ENCODE assay signal across 8 cellular contexts in the genomic region with DNA sequence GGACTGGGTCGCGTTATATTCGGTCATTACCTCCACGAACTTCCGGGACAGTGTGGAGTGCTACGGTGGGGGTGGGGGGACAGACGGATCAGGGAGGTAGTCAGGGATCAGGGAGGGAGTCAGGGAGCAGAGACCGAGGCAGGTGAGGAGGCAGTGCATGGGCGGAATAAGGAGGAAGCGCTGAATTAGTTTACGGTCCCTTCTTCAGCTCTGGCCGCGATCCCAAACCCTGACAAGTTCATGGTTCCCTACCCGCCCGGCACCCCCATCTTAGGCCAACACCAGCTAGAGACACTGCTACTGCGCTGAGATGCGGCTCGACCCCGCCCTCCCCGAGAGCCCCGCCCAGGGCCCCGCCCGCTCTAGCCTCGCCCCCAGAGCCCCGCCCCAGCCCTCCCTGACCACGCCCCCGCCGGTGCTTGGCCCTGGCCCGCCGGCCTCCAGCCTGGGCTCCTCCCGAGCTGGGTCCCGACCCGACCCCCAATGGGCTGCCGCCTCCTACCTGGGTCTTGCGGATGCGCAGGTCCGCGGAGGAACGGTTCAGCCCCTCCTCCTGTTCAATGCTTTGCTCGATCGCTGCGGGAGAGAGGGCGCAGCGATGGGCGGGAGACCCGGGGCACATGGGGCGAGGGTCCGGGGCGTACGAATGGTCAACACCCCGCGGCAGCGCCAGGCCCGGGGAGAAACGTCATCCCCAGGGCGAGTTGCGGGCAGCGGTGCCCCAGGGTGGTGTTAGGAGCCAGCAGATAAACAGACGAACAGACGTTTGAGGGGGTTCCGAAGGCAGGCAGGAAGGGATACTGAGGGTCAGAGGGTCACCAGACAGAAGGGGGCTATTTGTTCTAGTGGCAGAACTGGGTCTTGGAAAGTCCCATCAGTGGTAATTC. TPM values are rescaled to one million over a fixed set of nuclear protein-coding genes. Genes with fewer than 3 reads are reported as not detected.
A peak's percentile ranks its signal among the peaks of the same experiment; 100 is the strongest.
DNase-seq lines count a peak whose midpoint lies in the region; ATAC-seq and TF ChIP-seq lines count a peak whose summit lies in the region.

No MANE protein-coding gene starts in this region.

- H3K27me3 ChIP-seq in BJ (ENCODE audit: control insufficient read depth, insufficient read depth, low read length) (no peaks in the 10 kb centered on the region), heart right ventricle (no peaks in the 10 kb centered on the region), aorta (ENCODE audit: control insufficient read depth in 1 of 2, insufficient read depth in 2 of 2, low read length in 1 of 2) (no peaks in the 10 kb centered on the region)

- H3K4me1 Mint-ChIP-seq in activated naive CD8-positive, alpha-beta T cell (ENCODE audit: low read depth) = peaks cover 10% of the 10 kb centered on the region

- no peaks in the 10 kb centered on the region for H3K36me3 Mint-ChIP-seq in activated naive CD8-positive, alpha-beta T cell

- CTCF ChIA-PET in BJ (lab: Yijun Ruan, JAX) = interaction anchor here (0.8 to 1.8 kb wide), 3 partner anchors 12 to 446 kb away, joined by 5 to 9 read pairs (median 6); partner anchors contain the start of genes HSD3B7 and ZNF843

- ATAC-seq in GM19395 (IDR thresholded peaks at IDR 0.05; ENCODE audit: unreplicated experiment) = peak; percentile 75
- ATAC-seq in heart right ventricle = peak; percentile 93 to 95 (median 94)
- ATAC-seq in aorta (ENCODE audit: low FRiP score) = peak; percentile 93

- H3K4me1 ChIP-seq in heart right ventricle (peaks cover 4 to 34% (median 16%) of the 10 kb centered on the region in 9 donors), aorta (ENCODE audit: control insufficient read depth in 1 of 2, insufficient read depth in 2 of 2, low read length in 2 of 2) (no peaks in the 10 kb centered on the region)

- no peaks in the 10 kb centered on the region for H3K9me3 Mint-ChIP-seq in activated naive CD8-positive, alpha-beta T cell (ENCODE audit: low read depth)

- no peaks in the 10 kb centered on the region for H3K27me3 Mint-ChIP-seq in activated naive CD8-positive, alpha-beta T cell

- H3K27ac ChIP-seq in heart right ventricle (peak overlapping the region in 9 of 10 donors; percentile 39 to 88 (median 55)), aorta (ENCODE audit: low read depth in 1 of 2, low read length in 2 of 2) (peak overlapping the region; percentile 30 to 69)

- DNase-seq in BJ (ENCODE audit: low read depth) = no peak
- peak; percentile 85 for DNase-seq in HPDE6-E6E7 (ENCODE audit: extremely low spot score)
- peak; percentile 44 for DNase-seq in SKM-1 (lab: John Stamatoyannopoulos, UW; ENCODE audit: unreplicated experiment)
- DNase-seq in heart right ventricle = peak; percentile 74 to 90
- DNase-seq in retina = peak; percentile 58
- DNase-seq in aorta = peak; percentile 89 to 96

- peak overlapping the region; percentile 34 for H3K27ac Mint-ChIP-seq in activated naive CD8-positive, alpha-beta T cell

- TF ChIP-seq CTCF in BJ (IDR thresholded peaks at IDR 0.05; ENCODE audit: insufficient read depth, low read depth, low read length) (no peak), heart right ventricle (IDR thresholded peaks at IDR 0.05) (no peak)

- no peaks in the 10 kb centered on the region for H3K9me3 ChIP-seq in heart right ventricle
- H3K9me3 ChIP-seq in aorta (ENCODE audit: control insufficient read depth, low read length) = no peaks in the 10 kb centered on the region

- H3K36me3 ChIP-seq in BJ (ENCODE audit: control insufficient read depth, insufficient read depth, low read length) (no peaks in the 10 kb centered on the region), heart right ventricle (no peaks in the 10 kb centered on the region), aorta (ENCODE audit: control insufficient read depth in 1 of 2, insufficient read depth in 2 of 2, low read length in 1 of 2) (no peaks in the 10 kb centered on the region)

- intact Hi-C loops in heart right ventricle (cut with DNase I) (loop anchor here in 3 of 10 donors (1.0 to 10.0 kb wide), 4 partner anchors 36 to 445 kb away; partner anchors contain the start of genes STX4 (in 1 of the 3), ZNF646 (in 1 of the 3), ZNF668 (in 1 of the 3) and ZNF843 (in 1 of the 3)), aorta (cut with DNase I) (loop anchor here in 1 of 2 donors (2.0 to 5.0 kb wide), 3 partner anchors 36 to 145 kb away; partner anchors contain the start of genes STX4, ZNF646 and ZNF668)

- H3K4me3 ChIP-seq in BJ (ENCODE audit: low read depth, low read length) = peak overlapping the region; percentile 47
- H3K4me3 ChIP-seq in heart right ventricle = peak overlapping the region; percentile 38 to 64 (median 60)
- peak overlapping the region; percentile 29 to 47 for H3K4me3 ChIP-seq in aorta (ENCODE audit: low read length in 2 of 2)

- WGBS in heart right ventricle, 2 donors = 4 to 5% methylated on average over 53 to 61 of the region's 61 CpGs
- WGBS in aorta, 2 donors = 3 to 5% methylated on average over 45 to 61 of the region's 61 CpGs

- H3K4me3 Mint-ChIP-seq in activated naive CD8-positive, alpha-beta T cell = peak overlapping the region; percentile 84

- POLR2A ChIA-PET in BJ (lab: Charles Lee) = no interaction called here

RNA-seq across cellular contexts. Expression of gene HSD3B7, which starts 12.2 kb away (rescaled TPM):
- polyA plus RNA-seq in BJ (2011; rRNA removed) = 15.4 and 25.0 TPM in 2 replicates
- polyA minus RNA-seq in BJ (2011; rRNA and poly(A)+ RNA removed) = 9.3 and 13.1 TPM in 2 replicates
- total RNA-seq in heart right ventricle = 10 to 100 TPM in 1 of 10 donors, 1 to 10 TPM in 9; 3.3 to 13.3 (median 5.3) TPM
- 10 to 100 TPM in 1 of 2 donors, 1 to 10 TPM in 1; 6.8 to 12.2 TPM for polyA plus RNA-seq in heart right ventricle
- total RNA-seq in aorta = 10 to 100 TPM; 13.6 to 31.3 TPM
- polyA plus RNA-seq in aorta = 10 to 100 TPM in 1 of 2 donors, 1 to 10 TPM in 1; 8.6 to 10.4 TPM

RNA-seq across cellular contexts. Expression of gene STX1B, which starts 13.2 kb away (rescaled TPM):
- polyA plus RNA-seq in BJ (2011; rRNA removed) = 1.5 and 1.6 TPM in 2 replicates
- polyA minus RNA-seq in BJ (2011; rRNA and poly(A)+ RNA removed) = 1.6 and 1.7 TPM in 2 replicates
- 1 to 10 TPM in 6 of 10 donors, under 1 TPM in 4; 0.20 to 2.3 (median 1.1) TPM for total RNA-seq in heart right ventricle
- under 1 TPM; 0.07 to 0.29 TPM for polyA plus RNA-seq in heart right ventricle
- total RNA-seq in aorta = under 1 TPM; 0.84 to 0.93 TPM
- polyA plus RNA-seq in aorta = 1 to 10 TPM in 1 of 2 donors, under 1 TPM in 1; 0.13 to 2.2 TPM

RNA-seq across cellular contexts. Expression of gene STX4, which starts 36.1 kb away (rescaled TPM):
- polyA plus RNA-seq in BJ (2011; rRNA removed) = 41.7 and 53.6 TPM in 2 replicates
- polyA minus RNA-seq in BJ (2011; rRNA and poly(A)+ RNA removed) = 26.5 and 41.5 TPM in 2 replicates
- total RNA-seq in heart right ventricle = 10 to 100 TPM; 31.8 to 53.8 (median 38.6) TPM
- polyA plus RNA-seq in heart right ventricle = 10 to 100 TPM; 76.9 to 89.2 TPM
- total RNA-seq in aorta = 10 to 100 TPM; 73.5 to 88.6 TPM
- 100 to 1,000 TPM in 1 of 2 donors, 10 to 100 TPM in 1; 52.8 to 121 TPM for polyA plus RNA-seq in aorta

RNA-seq across cellular contexts. Expression of gene SETD1A, which starts 39.7 kb away (rescaled TPM):
- polyA plus RNA-seq in BJ (2011; rRNA removed) (0.96 and 1.4 TPM in 2 replicates), heart right ventricle (10 to 100 TPM in 1 of 2 donors, 1 to 10 TPM in 1; 5.8 to 11.2 TPM), aorta (1 to 10 TPM; 4.4 to 9.7 TPM)
- polyA minus RNA-seq in BJ (2011; rRNA and poly(A)+ RNA removed) = 3.1 TPM in 2 replicates
- total RNA-seq in heart right ventricle (10 to 100 TPM in 2 of 10 donors, 1 to 10 TPM in 8; 7.5 to 11.4 (median 9.2) TPM), aorta (10 to 100 TPM; 16.4 to 19.7 TPM)

RNA-seq across cellular contexts. Expression of gene ORAI3, which starts 48.4 kb away (rescaled TPM):
- polyA plus RNA-seq in BJ (2011; rRNA removed) (25.6 and 37.1 TPM in 2 replicates), heart right ventricle (10 to 100 TPM; 10.1 to 15.4 TPM), aorta (10 to 100 TPM in 1 of 2 donors, 1 to 10 TPM in 1; 9.1 to 20.8 TPM)
- 22.4 and 25.4 TPM in 2 replicates for polyA minus RNA-seq in BJ (2011; rRNA and poly(A)+ RNA removed)
- total RNA-seq in heart right ventricle (10 to 100 TPM in 8 of 10 donors, 1 to 10 TPM in 2; 7.8 to 19.8 (median 11.4) TPM), aorta (10 to 100 TPM; 11.8 to 21.7 TPM)
